8 cellular contexts compared by ENCODE assay signal in the genomic region with DNA sequence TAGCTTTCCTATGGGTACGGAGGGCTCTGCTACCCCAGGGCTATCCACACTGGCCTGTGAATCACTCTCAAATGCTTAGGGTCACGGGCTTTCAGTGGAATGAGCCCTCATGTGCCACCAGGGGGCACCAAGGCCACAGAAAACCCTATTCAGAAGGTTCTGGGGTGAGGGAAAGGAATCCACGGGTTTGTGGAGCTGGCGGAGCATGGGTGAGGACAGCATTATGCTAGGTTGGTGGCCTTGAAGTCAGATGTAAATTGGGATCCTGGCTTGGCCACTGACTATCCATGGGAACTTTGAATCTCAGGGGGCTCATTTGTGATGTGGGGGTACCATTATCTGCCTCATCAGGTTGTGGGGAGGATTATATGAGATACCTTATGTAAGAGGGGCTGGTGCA. TPM values are rescaled to one million over a fixed set of nuclear protein-coding genes. Genes with fewer than 3 reads are reported as not detected.
A peak's percentile ranks its signal among the peaks of the same experiment; 100 is the strongest.
DNase-seq lines count a peak whose midpoint lies in the region; ATAC-seq, FAIRE-seq and TF ChIP-seq lines count a peak whose summit lies in the region.

No MANE protein-coding gene starts in this region.

- in situ Hi-C loops in G401 (cut with HindIII; ENCODE audit: low sequenced_read_pairs), result no loop called here

- H3K27me3 Mint-ChIP-seq in activated T-helper 17 cell treated with anti-CD3 and anti-CD28 coated beads, Interleukin-2, amount 50 U/mL, for 72 hours, result no peaks in the 10 kb centered on the region

- no peaks in the 10 kb centered on the region for H3K36me3 ChIP-seq in thyroid gland

- peak; percentile 85 for DNase-seq in G401 (ENCODE audit: low spot score)
- peak; percentile 46 for DNase-seq in HTR-8/SVneo (ENCODE audit: insufficient read length, low spot score)
- DNase-seq in RKO (ENCODE audit: low spot score), result peak; percentile 84
- peak; percentile 62 to 89 for DNase-seq in foreskin fibroblast
- peak; percentile 39 for DNase-seq in omental fat pad (ENCODE audit: low spot score)
- DNase-seq in thyroid gland, result peak; percentile 74 to 82

- H3K4me3 ChIP-seq in foreskin fibroblast (ENCODE audit: low read depth in 1 of 2, low read length in 2 of 2) (no peak overlapping the region), thyroid gland (replicated peaks in 1 of 3) (no peak overlapping the region)

- ATAC-seq in activated T-helper 17 cell treated with anti-CD3 and anti-CD28 coated beads, Interleukin-2, amount 50 U/mL, for 72 hours (replicated peaks), result peak; percentile 55
- ATAC-seq in omental fat pad (ENCODE audit: low FRiP score), result peak; percentile 85
- ATAC-seq in GM18870 (IDR thresholded peaks at IDR 0.05; ENCODE audit: unreplicated experiment), result no peak

- TF ChIP-seq POLR2A in thyroid gland (IDR thresholded peaks at IDR 0.05), result no peak

- H3K27ac Mint-ChIP-seq in activated T-helper 17 cell treated with anti-CD3 and anti-CD28 coated beads, Interleukin-2, amount 50 U/mL, for 72 hours, result no peak overlapping the region

- H3K9me3 ChIP-seq in thyroid gland, result no peaks in the 10 kb centered on the region

- WGBS in thyroid gland, 2 donors, result 29 to 37% methylated on average over 4 of the region's 4 CpGs

- no peak overlapping the region for H3K27ac ChIP-seq in thyroid gland

- no peaks in the 10 kb centered on the region for H3K9me3 Mint-ChIP-seq in activated T-helper 17 cell treated with anti-CD3 and anti-CD28 coated beads, Interleukin-2, amount 50 U/mL, for 72 hours

- no peak overlapping the region for H3K4me3 Mint-ChIP-seq in activated T-helper 17 cell treated with anti-CD3 and anti-CD28 coated beads, Interleukin-2, amount 50 U/mL, for 72 hours

- H3K36me3 Mint-ChIP-seq in activated T-helper 17 cell treated with anti-CD3 and anti-CD28 coated beads, Interleukin-2, amount 50 U/mL, for 72 hours (ENCODE audit: low read depth), result peaks cover 4% of the 10 kb centered on the region

- peaks cover 5% of the 10 kb centered on the region for H3K4me1 Mint-ChIP-seq in activated T-helper 17 cell treated with anti-CD3 and anti-CD28 coated beads, Interleukin-2, amount 50 U/mL, for 72 hours

- intact Hi-C loops in thyroid gland (cut with DNase I), result no loop called here

- peaks cover 6 to 7% of the 10 kb centered on the region in 2 donors for H3K4me1 ChIP-seq in thyroid gland

- H3K27me3 ChIP-seq in thyroid gland, result no peaks in the 10 kb centered on the region

- peak; percentile 82 for TF ChIP-seq CTCF in foreskin fibroblast (IDR thresholded peaks at IDR 0.05; ENCODE audit: low read depth, low read length)
- TF ChIP-seq CTCF in omental fat pad (IDR thresholded peaks at IDR 0.05), result peak in 1 of 3 donors; percentile 43
- TF ChIP-seq CTCF in thyroid gland (IDR thresholded peaks at IDR 0.05), result peak in 5 of 6 experiments; percentile 48 to 89 (median 74)

- no peak for FAIRE-seq in HTR-8/SVneo (lab: Jason Lieb, UNC)

RNA-seq across cellular contexts. Expression of a gene that starts 5.1 kb away (rescaled TPM):
- 68.1 and 100 TPM in 2 replicates for total RNA-seq in G401 (2014; rRNA removed; shearing (Covaris generic))
- 100 to 1,000 TPM; 150 to 172 TPM for total RNA-seq in activated T-helper 17 cell treated with anti-CD3 and anti-CD28 coated beads, Interleukin-2, amount 50 U/mL, for 72 hours
- total RNA-seq in omental fat pad, result 100 to 1,000 TPM in 3 of 4 donors, 10 to 100 TPM in 1; 94.4 to 130 (median 116) TPM
- total RNA-seq in thyroid gland, result 100 to 1,000 TPM in 1 of 4 donors, 10 to 100 TPM in 3; 46.1 to 119 (median 80.2) TPM

RNA-seq across cellular contexts. Expression of a gene that starts 21.8 kb away (rescaled TPM):
- total RNA-seq in G401 (2014; rRNA removed; shearing (Covaris generic)), result 0.85 and 2.3 TPM in 2 replicates
- under 1 TPM; 0.19 to 0.58 TPM for total RNA-seq in activated T-helper 17 cell treated with anti-CD3 and anti-CD28 coated beads, Interleukin-2, amount 50 U/mL, for 72 hours
- 10 to 100 TPM in 1 of 4 donors, 1 to 10 TPM in 3; 9.1 to 19.8 (median 9.7) TPM for total RNA-seq in omental fat pad
- 10 to 100 TPM; 18.6 to 30.5 (median 25.8) TPM for total RNA-seq in thyroid gland

RNA-seq across cellular contexts. Expression of a gene that starts 38.4 kb away (rescaled TPM):
- not detected in 2 replicates for total RNA-seq in G401 (2014; rRNA removed; shearing (Covaris generic))
- not detected for total RNA-seq in activated T-helper 17 cell treated with anti-CD3 and anti-CD28 coated beads, Interleukin-2, amount 50 U/mL, for 72 hours
- total RNA-seq in omental fat pad (10 to 100 TPM in 1 of 4 donors, 1 to 10 TPM in 2, under 1 TPM in 1; 0.50 to 74.1 (median 2.6) TPM), thyroid gland (under 1 TPM in 1 of 4 donors, not detected in 3; 0.33 TPM)
